8 cellular contexts compared by ENCODE assay signal in the genomic region with DNA sequence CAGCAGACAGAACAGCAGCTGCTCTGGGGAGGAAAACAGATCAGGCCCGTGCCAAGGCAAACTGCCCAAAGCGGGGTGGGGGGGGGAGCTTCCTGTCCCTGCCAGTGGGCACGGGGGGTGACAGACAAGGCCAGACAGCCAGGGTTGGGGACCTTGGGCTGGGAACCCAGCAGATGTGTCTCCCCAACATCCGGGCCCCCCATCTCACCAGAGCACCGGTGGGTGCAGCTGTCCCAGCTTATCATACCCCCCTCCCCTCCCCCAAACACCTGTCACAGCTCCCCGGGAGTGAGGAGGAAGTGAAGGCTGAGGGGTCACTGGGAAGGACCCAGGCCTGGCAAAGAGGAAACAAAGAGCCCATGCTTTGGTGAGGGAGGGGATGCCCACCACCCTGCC. TPM values are rescaled to one million over a fixed set of nuclear protein-coding genes. Genes with fewer than 3 reads are reported as not detected.
DNase-seq lines count a peak whose midpoint lies in the region; ATAC-seq, FAIRE-seq and TF ChIP-seq lines count a peak whose summit lies in the region.

No MANE protein-coding gene starts in this region.

- no peak for FAIRE-seq in K562 (lab: Jason Lieb, UNC)

- CTCF ChIA-PET in CD8-positive, alpha-beta memory T cell (lab: Charles Lee): interaction anchor here (1.0 to 13.4 kb wide), 7 partner anchors 8 to 58 kb away, joined by 3 to 124 read pairs (median 6); a partner anchor contains a TSS
- CTCF ChIA-PET in K562 (lab: Yijun Ruan, JAX; ENCODE audit: low intra/inter-chr PET ratio): no interaction called here

- H4K20me1 ChIP-seq in K562 (replicated peaks; ENCODE audit: control insufficient read depth, insufficient read depth, low read length): 0 out of 2 replicates have a peak, but pooled peaks cover 3% of the 10 kb centered on the region

- TF ChIP-seq RAD21 in K562 (CRISPR knock-in tag; conservative IDR thresholded peaks at IDR 0.05 in 1 of 2, IDR thresholded peaks at IDR 0.05 in 1 of 2): no peak

- POLR2A ChIA-PET in CD8-positive, alpha-beta memory T cell (lab: Charles Lee): interaction anchor here (0.9 to 4.3 kb wide), 9 partner anchors 11 to 72 kb away, joined by 5 to 44 read pairs (median 9); a partner anchor contains a TSS
- POLR2A ChIA-PET in K562 (lab: Yijun Ruan, JAX): interaction anchor here (0.6 to 7.8 kb wide), 8 partner anchors 8 to 60 kb away, joined by 3 to 58 read pairs (median 5); a partner anchor contains a TSS

- H3K4me1 Mint-ChIP-seq in CD8-positive, alpha-beta memory T cell: peaks cover 24 to 59% (median 26%) of the 10 kb centered on the region in 3 donors

- DNase-seq in CD8-positive, alpha-beta memory T cell: peak in 4 of 5 donors; percentile 56 to 84 (median 64)
- DNase-seq in NCI-H2196 treated with DMSO at 0.1 percent for 48 hours (lab: John Stamatoyannopoulos, UW; ENCODE audit: unreplicated experiment) (peak; percentile 30), K562 (ENCODE audit: extremely low read depth in 1 of 4, low spot score in 3 of 4) (no peak), substantia nigra (lab: John Stamatoyannopoulos, UW) (peak in 20 of 49 donors; percentile 18 to 60 (median 40))

- TF ChIP-seq POLR2A in K562 (conservative IDR thresholded peaks at IDR 0.05): no peak

- no peak overlapping the region for H2AFZ ChIP-seq in K562 (ENCODE audit: low read depth, low read length)

- peak overlapping the region; percentile 66 for H3K4me3 ChIP-seq in CD8-positive, alpha-beta memory T cell (ENCODE audit: low read length)
- peak overlapping the region; percentile 98 for H3K4me3 ChIP-seq in K562

- intact Hi-C loops in K562 (cut with micrococcal nuclease): loop anchor here (10.0 kb wide), 1 partner anchor 59 kb away; a partner anchor contains a TSS

- H3K9me3 Mint-ChIP-seq in CD8-positive, alpha-beta memory T cell: no peaks in the 10 kb centered on the region

- H3K27me3 Mint-ChIP-seq in CD8-positive, alpha-beta memory T cell: no peaks in the 10 kb centered on the region

- H3K9me1 ChIP-seq in K562 (ENCODE audit: control insufficient read depth, insufficient read depth, low read length): no peaks in the 10 kb centered on the region

- H3K27ac Mint-ChIP-seq in CD8-positive, alpha-beta memory T cell: peak overlapping the region; percentile 79 to 99 (median 88)

- peak overlapping the region; percentile 99 for H3K4me2 ChIP-seq in K562 (ENCODE audit: insufficient read depth, low read length)

- peaks cover 33% of the 10 kb centered on the region for H3K4me1 ChIP-seq in CD8-positive, alpha-beta memory T cell (ENCODE audit: insufficient read depth, low read length)
- H3K4me1 ChIP-seq in K562 (replicated peaks in 1 of 2; ENCODE audit: control insufficient read depth in 2 of 2, insufficient read depth in 2 of 2, low read length in 2 of 2): peaks cover 37 to 88% of the 10 kb centered on the region in 2 experiments

- H3K9me3 ChIP-seq in CD8-positive, alpha-beta memory T cell (ENCODE audit: low read length): no peaks in the 10 kb centered on the region
- H3K9me3 ChIP-seq in K562 (replicated peaks; ENCODE audit: control insufficient read depth, insufficient read depth, low read depth, low read length): no peaks in the 10 kb centered on the region

- H3K36me3 Mint-ChIP-seq in CD8-positive, alpha-beta memory T cell: peaks cover 0 to 20% (median 0%) of the 10 kb centered on the region in 3 donors

- peaks cover 51% of the 10 kb centered on the region for H3K79me2 ChIP-seq in K562 (ENCODE audit: control insufficient read depth, insufficient read depth, low read length)

- H3K9ac ChIP-seq in K562 (ENCODE audit: insufficient read depth in 1 of 2, low read depth in 2 of 2, low read length in 2 of 2): peak overlapping the region; percentile 95 to 98

- no peak for TF ChIP-seq EP300 in K562 (IDR thresholded peaks at IDR 0.05; ENCODE audit: low read length)

- peak overlapping the region; percentile 83 to 94 (median 86) for H3K4me3 Mint-ChIP-seq in CD8-positive, alpha-beta memory T cell

- no peak for TF ChIP-seq CTCF in K562 (IDR thresholded peaks at IDR 0.05 in 2 of 3, conservative IDR thresholded peaks at IDR 0.05 in 1 of 3; ENCODE audit: insufficient read depth in 2 of 3, low read depth in 1 of 3, low read length in 3 of 3)

- WGBS in K562 (ENCODE audit: insufficient coverage, low coverage, missing lambda C conversion rate): 3% methylated on average over 4 of the region's 6 CpGs

- H3K27me3 ChIP-seq in CD8-positive, alpha-beta memory T cell (ENCODE audit: insufficient read depth, low read length, poor library complexity, severe bottlenecking): no peaks in the 10 kb centered on the region
- H3K27me3 ChIP-seq in K562 (ENCODE audit: control insufficient read depth in 2 of 2, insufficient read depth in 2 of 2, low read length in 2 of 2): no peaks in the 10 kb centered on the region
- no peaks in the 10 kb centered on the region for H3K27me3 ChIP-seq in layer of hippocampus (ENCODE audit: control insufficient read depth, insufficient read depth, low read length)

- no TSS peak for BruUV-seq in K562 (replicated peaks; lab: Mats Ljungman, UMichigan)

- no peaks in the 10 kb centered on the region for H3K36me3 ChIP-seq in CD8-positive, alpha-beta memory T cell (ENCODE audit: insufficient read depth, low read length)
- peaks cover 37% of the 10 kb centered on the region for H3K36me3 ChIP-seq in K562 (ENCODE audit: control insufficient read depth, insufficient read depth, low read length)

- in situ Hi-C loops in K562 (cut with MboI): no loop called here

- H3K27ac ChIP-seq in CD8-positive, alpha-beta memory T cell (ENCODE audit: low read depth, low read length): peak overlapping the region; percentile 67
- H3K27ac ChIP-seq in K562 (ENCODE audit: extremely low read depth, low read depth, low read length) (peak overlapping the region; percentile 98), layer of hippocampus (ENCODE audit: low read depth, low read length) (peak overlapping the region; percentile 38), substantia nigra (ENCODE audit: low read depth, low read length, poor library complexity, severe bottlenecking) (peak overlapping the region; percentile 74)

- ATAC-seq in K562 (no peak), HG03460 (IDR thresholded peaks at IDR 0.05; ENCODE audit: unreplicated experiment) (no peak), HG03045 (IDR thresholded peaks at IDR 0.05; ENCODE audit: unreplicated experiment) (no peak), HG03025 (IDR thresholded peaks at IDR 0.05; ENCODE audit: low FRiP score, unreplicated experiment) (no peak)

RNA-seq across cellular contexts. Expression of a gene that starts 1.3 kb away (rescaled TPM):
- 100 to 1,000 TPM; 365 to 381 TPM for total RNA-seq in CD8-positive, alpha-beta memory T cell
- polyA plus RNA-seq in CD8-positive, alpha-beta memory T cell: 57.3 TPM
- total RNA-seq in K562 (2011; cell fraction: chromatin; rRNA removed; ENCODE audit: low replicate concordance): 22.4 and 60.4 TPM in 2 replicates
- total RNA-seq in K562 (2011; cell fraction: nucleolus; rRNA removed): 71.5 and 97.6 TPM in 2 replicates
- 71.8 and 129 TPM in 2 replicates for total RNA-seq in K562 (2011; cell fraction: nucleoplasm; rRNA removed)
- total RNA-seq in K562 (2014; rRNA removed) (566 and 592 TPM in 2 replicates), K562 (2014; rRNA removed; fragmentation: Illumina TruSeq; extraction: Trizol) (114 and 162 TPM in 2 replicates), K562 (2015; rRNA removed; fragmentation: Illumina TruSeq; extraction: Trizol) (300 and 321 TPM in 2 replicates), K562 (2021) (391 and 402 TPM in 2 replicates)
- polyA plus RNA-seq in K562 (2011; rRNA removed) (182 and 196 TPM in 2 replicates), K562 (2014; fragmentation: Illumina TruSeq; extraction: Trizol) (212 and 254 TPM in 2 replicates), K562 (2014; fragmentation: Nextera tagmentation; extraction: Ambion mirVana) (10 to 100 TPM in 1 of 2 experiments, 1 to 10 TPM in 1; 7.7 to 17.5 TPM), K562 (2014; rRNA removed) (312 and 380 TPM in 2 replicates)
- polyA plus RNA-seq in K562 (2011; cell fraction: cytosol; rRNA removed): 198 and 362 TPM in 2 replicates
- polyA plus RNA-seq in K562 (2011; cell fraction: nucleus; rRNA removed): 169 and 217 TPM in 2 replicates
- polyA plus RNA-seq in K562 (2012): 195 and 318 TPM in 2 replicates
- polyA minus RNA-seq in K562 (2011; rRNA and poly(A)+ RNA removed): 33.2 and 49.9 TPM in 2 replicates
- 84.7 and 86.5 TPM in 2 replicates for polyA minus RNA-seq in K562 (2011; cell fraction: cytosol; rRNA and poly(A)+ RNA removed)
- 27.9 and 34.1 TPM in 2 replicates for polyA minus RNA-seq in K562 (2011; cell fraction: nucleus; rRNA and poly(A)+ RNA removed)

RNA-seq across cellular contexts. Expression of a gene that starts 4.5 kb away (rescaled TPM):
- total RNA-seq in CD8-positive, alpha-beta memory T cell: 10 to 100 TPM; 27.9 to 28.4 TPM
- polyA plus RNA-seq in CD8-positive, alpha-beta memory T cell: 124 TPM
- 24.7 and 45.5 TPM in 2 replicates for total RNA-seq in K562 (2011; cell fraction: chromatin; rRNA removed; ENCODE audit: low replicate concordance)
- total RNA-seq in K562 (2011; cell fraction: nucleolus; rRNA removed): 58.4 and 66.4 TPM in 2 replicates
- 56.3 and 59.5 TPM in 2 replicates for total RNA-seq in K562 (2011; cell fraction: nucleoplasm; rRNA removed)
- total RNA-seq in K562 (2014; rRNA removed) (151 TPM in 2 replicates), K562 (2014; rRNA removed; fragmentation: Illumina TruSeq; extraction: Trizol) (28.0 and 49.2 TPM in 2 replicates), K562 (2015; rRNA removed; fragmentation: Illumina TruSeq; extraction: Trizol) (73.1 and 79.0 TPM in 2 replicates), K562 (2021) (44.5 and 58.1 TPM in 2 replicates)
- polyA plus RNA-seq in K562 (2011; rRNA removed) (30.8 and 36.6 TPM in 2 replicates), K562 (2014; fragmentation: Illumina TruSeq; extraction: Trizol) (71.7 and 83.5 TPM in 2 replicates), K562 (2014; fragmentation: Nextera tagmentation; extraction: Ambion mirVana) (10 to 100 TPM in 1 of 2 experiments, 1 to 10 TPM in 1; 3.5 to 27.1 TPM), K562 (2014; rRNA removed) (92.2 and 110 TPM in 2 replicates)
- 60.1 and 75.2 TPM in 2 replicates for polyA plus RNA-seq in K562 (2011; cell fraction: cytosol; rRNA removed)
- polyA plus RNA-seq in K562 (2011; cell fraction: nucleus; rRNA removed): 52.4 and 56.6 TPM in 2 replicates
- polyA plus RNA-seq in K562 (2012): 115 and 123 TPM in 2 replicates
- 10.6 and 16.1 TPM in 2 replicates for polyA minus RNA-seq in K562 (2011; rRNA and poly(A)+ RNA removed)
- 33.8 and 40.5 TPM in 2 replicates for polyA minus RNA-seq in K562 (2011; cell fraction: cytosol; rRNA and poly(A)+ RNA removed)
- polyA minus RNA-seq in K562 (2011; cell fraction: nucleus; rRNA and poly(A)+ RNA removed): 7.8 and 14.2 TPM in 2 replicates

RNA-seq across cellular contexts. Expression of a gene that starts 5.9 kb away (rescaled TPM):
- total RNA-seq in CD8-positive, alpha-beta memory T cell: 10 to 100 TPM; 12.5 to 13.6 TPM
- polyA plus RNA-seq in CD8-positive, alpha-beta memory T cell: 0.47 TPM
- 41.0 and 132 TPM in 2 replicates for total RNA-seq in K562 (2011; cell fraction: chromatin; rRNA removed; ENCODE audit: low replicate concordance)
- 77.6 and 79.7 TPM in 2 replicates for total RNA-seq in K562 (2011; cell fraction: nucleolus; rRNA removed)
- 28.1 and 43.7 TPM in 2 replicates for total RNA-seq in K562 (2011; cell fraction: nucleoplasm; rRNA removed)
- total RNA-seq in K562 (2014; rRNA removed): 33.6 and 42.5 TPM in 2 replicates
- total RNA-seq in K562 (2014; rRNA removed; fragmentation: Illumina TruSeq; extraction: Trizol): 7.0 and 8.4 TPM in 2 replicates
- 14.6 and 14.9 TPM in 2 replicates for total RNA-seq in K562 (2015; rRNA removed; fragmentation: Illumina TruSeq; extraction: Trizol)
- total RNA-seq in K562 (2021): 37.1 and 44.8 TPM in 2 replicates
- 11.5 and 18.0 TPM in 2 replicates for polyA plus RNA-seq in K562 (2011; rRNA removed)
- 10.3 and 18.2 TPM in 2 replicates for polyA plus RNA-seq in K562 (2011; cell fraction: cytosol; rRNA removed)
- polyA plus RNA-seq in K562 (2011; cell fraction: nucleus; rRNA removed): 77.2 and 104 TPM in 2 replicates
- 23.9 and 26.4 TPM in 2 replicates for polyA plus RNA-seq in K562 (2012)
- polyA plus RNA-seq in K562 (2014; fragmentation: Illumina TruSeq; extraction: Trizol): 16.0 and 23.9 TPM in 2 replicates
- under 1 TPM; 0.31 to 0.37 TPM for polyA plus RNA-seq in K562 (2014; fragmentation: Nextera tagmentation; extraction: Ambion mirVana)
- 24.7 and 27.6 TPM in 2 replicates for polyA plus RNA-seq in K562 (2014; rRNA removed)
- 9.7 and 13.1 TPM in 2 replicates for polyA minus RNA-seq in K562 (2011; rRNA and poly(A)+ RNA removed)
- 19.2 and 19.7 TPM in 2 replicates for polyA minus RNA-seq in K562 (2011; cell fraction: cytosol; rRNA and poly(A)+ RNA removed)
- polyA minus RNA-seq in K562 (2011; cell fraction: nucleus; rRNA and poly(A)+ RNA removed): 20.1 and 25.0 TPM in 2 replicates

RNA-seq across cellular contexts. Expression of a gene that starts 11.0 kb away (rescaled TPM):
- 10 to 100 TPM; 71.9 to 77.0 TPM for total RNA-seq in CD8-positive, alpha-beta memory T cell
- 19.0 TPM for polyA plus RNA-seq in CD8-positive, alpha-beta memory T cell
- total RNA-seq in K562 (2011; cell fraction: chromatin; rRNA removed; ENCODE audit: low replicate concordance): 16.1 and 40.0 TPM in 2 replicates
- 23.4 and 32.0 TPM in 2 replicates for total RNA-seq in K562 (2011; cell fraction: nucleolus; rRNA removed)
- total RNA-seq in K562 (2011; cell fraction: nucleoplasm; rRNA removed): 31.9 and 33.0 TPM in 2 replicates
- total RNA-seq in K562 (2014; rRNA removed) (28.2 and 44.3 TPM in 2 replicates), K562 (2014; rRNA removed; fragmentation: Illumina TruSeq; extraction: Trizol) (21.0 and 22.6 TPM in 2 replicates), K562 (2015; rRNA removed; fragmentation: Illumina TruSeq; extraction: Trizol) (25.7 and 28.0 TPM in 2 replicates), K562 (2021) (83.4 and 88.3 TPM in 2 replicates)
- polyA plus RNA-seq in K562 (2011; rRNA removed) (11.0 and 13.5 TPM in 2 replicates), K562 (2014; fragmentation: Illumina TruSeq; extraction: Trizol) (35.2 and 41.4 TPM in 2 replicates), K562 (2014; fragmentation: Nextera tagmentation; extraction: Ambion mirVana) (10 to 100 TPM; 12.0 to 12.1 TPM), K562 (2014; rRNA removed) (31.8 and 35.8 TPM in 2 replicates)
- 12.1 and 16.0 TPM in 2 replicates for polyA plus RNA-seq in K562 (2011; cell fraction: cytosol; rRNA removed)
- 25.1 and 26.2 TPM in 2 replicates for polyA plus RNA-seq in K562 (2011; cell fraction: nucleus; rRNA removed)
- polyA plus RNA-seq in K562 (2012): 97.3 and 181 TPM in 2 replicates
- polyA minus RNA-seq in K562 (2011; rRNA and poly(A)+ RNA removed): 4.2 and 6.2 TPM in 2 replicates
- polyA minus RNA-seq in K562 (2011; cell fraction: cytosol; rRNA and poly(A)+ RNA removed): 21.2 and 26.0 TPM in 2 replicates
- polyA minus RNA-seq in K562 (2011; cell fraction: nucleus; rRNA and poly(A)+ RNA removed): 3.2 and 4.9 TPM in 2 replicates

RNA-seq across cellular contexts. Expression of a gene that starts 15.1 kb away (rescaled TPM):
- total RNA-seq in CD8-positive, alpha-beta memory T cell: 10 to 100 TPM; 25.5 to 26.4 TPM
- 28.7 TPM for polyA plus RNA-seq in CD8-positive, alpha-beta memory T cell
- total RNA-seq in K562 (2011; cell fraction: chromatin; rRNA removed; ENCODE audit: low replicate concordance): 39.7 and 112 TPM in 2 replicates
- total RNA-seq in K562 (2011; cell fraction: nucleolus; rRNA removed): 78.0 and 98.9 TPM in 2 replicates
- 64.2 and 65.8 TPM in 2 replicates for total RNA-seq in K562 (2011; cell fraction: nucleoplasm; rRNA removed)
- total RNA-seq in K562 (2014; rRNA removed): 16.4 and 20.2 TPM in 2 replicates
- 6.6 and 11.2 TPM in 2 replicates for total RNA-seq in K562 (2014; rRNA removed; fragmentation: Illumina TruSeq; extraction: Trizol)
- total RNA-seq in K562 (2015; rRNA removed; fragmentation: Illumina TruSeq; extraction: Trizol): 19.3 and 19.9 TPM in 2 replicates
- total RNA-seq in K562 (2021): 27.6 and 31.8 TPM in 2 replicates
- polyA plus RNA-seq in K562 (2011; rRNA removed): 23.9 and 45.1 TPM in 2 replicates
- polyA plus RNA-seq in K562 (2011; cell fraction: cytosol; rRNA removed): 30.8 and 65.5 TPM in 2 replicates
- polyA plus RNA-seq in K562 (2011; cell fraction: nucleus; rRNA removed): 110 and 164 TPM in 2 replicates
- polyA plus RNA-seq in K562 (2012): 34.0 and 79.2 TPM in 2 replicates
- polyA plus RNA-seq in K562 (2014; fragmentation: Illumina TruSeq; extraction: Trizol): 28.0 and 37.5 TPM in 2 replicates
- 1 to 10 TPM; 4.0 to 4.6 TPM for polyA plus RNA-seq in K562 (2014; fragmentation: Nextera tagmentation; extraction: Ambion mirVana)
- 32.6 and 42.9 TPM in 2 replicates for polyA plus RNA-seq in K562 (2014; rRNA removed)
- 7.1 and 9.0 TPM in 2 replicates for polyA minus RNA-seq in K562 (2011; rRNA and poly(A)+ RNA removed)
- 12.6 and 23.5 TPM in 2 replicates for polyA minus RNA-seq in K562 (2011; cell fraction: cytosol; rRNA and poly(A)+ RNA removed)
- 15.8 and 16.0 TPM in 2 replicates for polyA minus RNA-seq in K562 (2011; cell fraction: nucleus; rRNA and poly(A)+ RNA removed)

Comparison
In these comparisons a context has a peak if more than half of its experiments do, and no peak if none do; other contexts are left out.
1. DNase-seq: peak in CD8-positive, alpha-beta memory T cell (4 of 5) and NCI-H2196 treated with DMSO at 0.1 percent for 48 hours (single experiment); none in K562 (0 of 4).
2. H3K27ac ChIP-seq: peak in every context shown above with its lines; median percentile 98 in K562; 74 in substantia nigra; 67 in CD8-positive, alpha-beta memory T cell; 38 in layer of hippocampus.